Comparison of ENCODE assay signal across 1 cellular context in the genomic region with DNA sequence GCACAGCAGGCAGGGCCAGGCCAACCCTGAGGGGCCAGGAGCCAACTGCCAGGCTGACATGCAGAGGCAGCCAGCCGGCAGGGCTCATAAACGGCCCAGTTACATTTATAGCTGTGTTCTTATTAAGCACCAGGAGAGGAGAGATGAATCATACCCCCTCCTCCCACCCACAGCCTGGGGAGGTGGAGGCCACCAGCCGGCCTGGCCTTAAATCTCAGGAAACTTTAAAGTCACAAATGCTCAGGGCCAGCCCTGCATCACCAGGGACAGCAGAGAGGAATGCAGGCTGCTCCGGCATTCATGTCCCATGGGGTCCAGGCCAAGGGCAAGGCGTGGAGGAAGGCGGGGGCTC.
TF ChIP-seq lines count a peak whose summit lies in the region.

No MANE protein-coding gene starts in this region.

TF ChIP-seq in HCT116, 20 proteins besides CTCF, POLR2A, EP300 and RAD21 (continued from another document):
- no peak for TF ChIP-seq FOSL1 (IDR thresholded peaks at IDR 0.05; ENCODE audit: low read depth)
- no peak for TF ChIP-seq SIN3A (IDR thresholded peaks at IDR 0.05; ENCODE audit: low read depth)
- no peak for TF ChIP-seq EGR1 (IDR thresholded peaks at IDR 0.05; ENCODE audit: low read depth)
- TF ChIP-seq CEBPB (IDR thresholded peaks at IDR 0.05; ENCODE audit: low read depth): no peak
- no peak for TF ChIP-seq EZH2 (IDR thresholded peaks at IDR 0.05)
- TF ChIP-seq SRF (IDR thresholded peaks at IDR 0.05; ENCODE audit: low read depth): no peak
- no peak for TF ChIP-seq CBX3 (IDR thresholded peaks at IDR 0.05; ENCODE audit: low read depth)
- TF ChIP-seq, protein P1, sequence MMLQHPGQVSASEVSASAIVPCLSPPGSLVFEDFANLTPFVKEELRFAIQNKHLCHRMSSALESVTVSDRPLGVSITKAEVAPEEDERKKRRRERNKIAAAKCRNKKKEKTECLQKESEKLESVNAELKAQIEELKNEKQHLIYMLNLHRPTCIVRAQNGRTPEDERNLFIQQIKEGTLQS (IDR thresholded peaks at IDR 0.05): no peak
